Comparison of ENCODE assay signal across 8 cellular contexts in the genomic region with DNA sequence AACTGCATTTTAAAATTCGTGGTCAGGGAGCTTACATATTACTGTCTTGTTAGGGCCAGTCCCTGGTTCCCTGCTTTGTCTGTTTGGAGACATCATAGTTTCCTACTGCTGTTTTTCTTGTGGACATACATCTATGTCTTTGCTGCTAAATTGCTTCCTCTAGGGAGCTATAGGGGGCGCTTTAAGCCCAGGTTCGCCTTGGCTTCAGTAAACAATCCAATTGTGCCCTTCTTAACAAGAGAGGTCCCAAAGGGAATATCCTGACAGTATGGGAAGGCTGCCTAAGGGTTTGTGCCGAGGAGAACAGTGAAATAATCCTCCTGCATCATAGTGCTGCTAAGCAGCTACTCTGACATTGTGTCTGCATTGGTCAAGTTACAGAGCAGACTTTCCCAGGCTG.
DNase-seq lines count a peak whose midpoint lies in the region; ATAC-seq, FAIRE-seq and TF ChIP-seq lines count a peak whose summit lies in the region.

No MANE protein-coding gene starts in this region.

- intact Hi-C loops in pancreas (cut with DNase I), result no loop called here

- H3K4me1 ChIP-seq in GM23248 (ENCODE audit: insufficient read depth), result no peaks in the 10 kb centered on the region
- H3K4me1 ChIP-seq in pancreas, result no peaks in the 10 kb centered on the region

- H3K4me3 ChIP-seq in GM23248, result no peak overlapping the region
- H3K4me3 ChIP-seq in pancreas, result no peak overlapping the region

- H3K9me3 Mint-ChIP-seq in activated CD8-positive, alpha-beta memory T cell treated with anti-CD3 and anti-CD28 coated beads, Interleukin-2, amount 10 ng/mL, durations not matched to agents 7 days and 5 days (ENCODE audit: low read depth), result peaks cover 12% of the 10 kb centered on the region

- peak in 3 of 4 donors; percentile 9 to 21 (median 16) for TF ChIP-seq CTCF in pancreas (IDR thresholded peaks at IDR 0.05)

- no peak overlapping the region for H3K9ac ChIP-seq in GM23248

- H3K27ac Mint-ChIP-seq in activated CD8-positive, alpha-beta memory T cell treated with anti-CD3 and anti-CD28 coated beads, Interleukin-2, amount 10 ng/mL, durations not matched to agents 7 days and 5 days, result no peak overlapping the region

- no peaks in the 10 kb centered on the region for H4K20me1 ChIP-seq in GM23248 (ENCODE audit: insufficient read depth)

- in situ Hi-C loops in GM23248 (cut with MboI), result no loop called here

- H3K4me3 Mint-ChIP-seq in activated CD8-positive, alpha-beta memory T cell treated with anti-CD3 and anti-CD28 coated beads, Interleukin-2, amount 10 ng/mL, durations not matched to agents 7 days and 5 days, result no peak overlapping the region

- no peaks in the 10 kb centered on the region for H3K9me3 ChIP-seq in GM23248 (ENCODE audit: low read depth)
- H3K9me3 ChIP-seq in pancreas, result no peaks in the 10 kb centered on the region

- H3K36me3 ChIP-seq in GM23248 (ENCODE audit: low read depth), result no peaks in the 10 kb centered on the region
- no peaks in the 10 kb centered on the region for H3K36me3 ChIP-seq in pancreas

- no peak overlapping the region for H3K4me2 ChIP-seq in GM23248 (ENCODE audit: unreplicated experiment)

- DNase-seq in Ammon's horn (ENCODE audit: low spot score), result peak; percentile 5
- DNase-seq in GM23248, result peak; percentile 36
- DNase-seq in NCI-H345 (lab: John Stamatoyannopoulos, UW), result peak; percentile 39
- DNase-seq in cerebellar cortex (ENCODE audit: low spot score), result peak; percentile 39
- no peak for DNase-seq in pancreas
- DNase-seq in activated CD8-positive, alpha-beta memory T cell treated with anti-CD3 and anti-CD28 coated beads, Interleukin-2, amount 10 ng/mL, durations not matched to agents 7 days and 5 days, result no peak
- DNase-seq in central memory CD4-positive, alpha-beta T cell, result no peak
- DNase-seq in activated effector memory CD4-positive, alpha-beta T cell treated with anti-CD3 and anti-CD28 coated beads, Interleukin-2, amount 50 U/mL, for 16 hours, result no peak

- H3K4me1 Mint-ChIP-seq in activated CD8-positive, alpha-beta memory T cell treated with anti-CD3 and anti-CD28 coated beads, Interleukin-2, amount 10 ng/mL, durations not matched to agents 7 days and 5 days, result no peaks in the 10 kb centered on the region

- no peaks in the 10 kb centered on the region for H3K9me2 ChIP-seq in GM23248 (ENCODE audit: insufficient read depth)

- H3K27ac ChIP-seq in GM23248 (no peak overlapping the region), pancreas (no peak overlapping the region)

- ATAC-seq in pancreas, result peak in 3 of 4 donors; percentile 43 to 68 (median 61)
- ATAC-seq in activated CD8-positive, alpha-beta memory T cell treated with anti-CD3 and anti-CD28 coated beads, Interleukin-2, amount 10 ng/mL, durations not matched to agents 7 days and 5 days, result no peak

- 0 to 2% methylated on average over 4 of the region's 4 CpGs for WGBS in GM23248 (ENCODE audit: low coverage in 1 of 2, low lambda C conversion rate in 2 of 2, missing lambda C conversion rate in 2 of 2), 2 experiments
- whole genome bisulfite sequencing in pancreas, 2 donors, result 8 to 12% methylated on average over 4 of the region's 4 CpGs

- no peaks in the 10 kb centered on the region for H3K36me3 Mint-ChIP-seq in activated CD8-positive, alpha-beta memory T cell treated with anti-CD3 and anti-CD28 coated beads, Interleukin-2, amount 10 ng/mL, durations not matched to agents 7 days and 5 days

- no peaks in the 10 kb centered on the region for H3K79me2 ChIP-seq in GM23248 (ENCODE audit: insufficient read depth)

- no peaks in the 10 kb centered on the region for H3K27me3 Mint-ChIP-seq in activated CD8-positive, alpha-beta memory T cell treated with anti-CD3 and anti-CD28 coated beads, Interleukin-2, amount 10 ng/mL, durations not matched to agents 7 days and 5 days

- FAIRE-seq in pancreas (lab: Jason Lieb, UNC), result no peak

- no peaks in the 10 kb centered on the region for H3F3A ChIP-seq in GM23248 (ENCODE audit: insufficient read depth)

- CTCF ChIA-PET in activated CD8-positive, alpha-beta memory T cell treated with anti-CD3 and anti-CD28 coated beads, Interleukin-2, amount 10 ng/mL, durations not matched to agents 7 days and 5 days (lab: Charles Lee), result no interaction called here

- H3K27me3 ChIP-seq in GM23248 (replicated peaks; ENCODE audit: insufficient read depth), result no peaks in the 10 kb centered on the region
- H3K27me3 ChIP-seq in pancreas, result no peaks in the 10 kb centered on the region

- H2AFZ ChIP-seq in GM23248, result no peak overlapping the region

Comparison
In these comparisons a context has a peak if more than half of its experiments do, and no peak if none do; other contexts are left out.
1. DNase-seq: peak in Ammon's horn (single experiment), GM23248 (single experiment), NCI-H345 (single experiment) and cerebellar cortex (single experiment); none in pancreas (0 of 6), activated CD8-positive, alpha-beta memory T cell treated with anti-CD3 and anti-CD28 coated beads, Interleukin-2, amount 10 ng/mL, durations not matched to agents 7 days and 5 days (single experiment), central memory CD4-positive, alpha-beta T cell (single experiment) and activated effector memory CD4-positive, alpha-beta T cell treated with anti-CD3 and anti-CD28 coated beads, Interleukin-2, amount 50 U/mL, for 16 hours (single experiment).